In the genomic region with DNA sequence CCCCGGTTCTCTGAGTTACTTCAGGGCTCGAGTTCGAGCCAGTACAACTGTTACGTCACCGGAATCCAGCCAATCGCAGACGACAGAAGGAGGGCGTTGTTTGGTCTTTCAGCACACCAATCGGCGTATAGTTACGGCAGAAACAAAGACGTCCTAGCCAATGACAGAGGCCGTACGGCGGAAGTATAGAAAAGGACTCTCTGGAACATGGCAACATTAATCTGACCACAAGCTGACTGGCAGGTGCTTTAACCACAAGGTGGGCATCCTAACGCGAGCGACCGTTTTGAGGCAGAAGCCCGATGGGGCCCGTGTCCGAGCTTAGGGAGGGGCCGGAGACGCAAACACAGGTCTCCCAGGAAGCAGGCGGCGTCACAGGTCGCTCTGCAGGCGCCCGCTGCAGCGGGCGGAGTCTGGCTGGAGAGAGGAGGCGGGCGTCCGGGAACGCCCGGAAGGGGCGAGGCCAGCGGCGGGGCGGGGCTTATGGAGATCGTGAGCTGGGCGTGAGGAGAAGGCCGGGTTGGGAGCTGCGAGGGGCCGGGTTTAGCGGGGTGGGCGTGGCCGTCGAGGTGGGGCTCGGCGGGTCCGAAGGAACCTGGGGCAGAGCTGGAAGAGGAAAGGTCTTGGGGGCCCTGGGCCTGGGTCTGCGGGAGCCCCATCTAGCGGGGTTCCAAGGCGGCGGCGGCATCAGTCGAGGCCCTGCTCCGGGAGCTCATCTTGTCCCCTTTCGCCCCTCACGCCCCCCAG, we compare ENCODE assay signal across 8 cellular contexts. TPM values are rescaled to one million over a fixed set of nuclear protein-coding genes. Genes with fewer than 3 reads are reported as not detected.
DNase-seq lines count a peak whose midpoint lies in the region; ATAC-seq and TF ChIP-seq lines count a peak whose summit lies in the region.

TSS of gene MOSPD3 (plus strand) at position 558 of the 747 bp plus-strand sequence. CDS start 252 bp downstream, outside the sequence.

- WGBS in testis, 2 donors, result 0% methylated on average over 22 to 61 of the region's 61 CpGs

- intact Hi-C loops in testis (cut with DNase I; ENCODE audit: low total_unique reads), result no loop called here

- H3K27me3 ChIP-seq in testis, result no peaks in the 10 kb centered on the region

- peak; percentile 99 for DNase-seq in GM10266 (ENCODE audit: extremely low spot score)
- DNase-seq in NCI-H1105 (lab: John Stamatoyannopoulos, UW), result peak; percentile 98
- DNase-seq in SKM-1 treated with dmso at 0.1 percent for 144 hours (lab: John Stamatoyannopoulos, UW; ENCODE audit: unreplicated experiment), result peak; percentile 99
- peak; percentile 98 for DNase-seq in glomerular endothelial cell (ENCODE audit: extremely low read depth, low read depth, low spot score)
- peak; percentile 97 for DNase-seq in occipital lobe (lab: John Stamatoyannopoulos, UW)
- peak; percentile 100 for DNase-seq in testis

- peaks cover 21% of the 10 kb centered on the region for H3K4me1 Mint-ChIP-seq in activated naive CD8-positive, alpha-beta T cell (ENCODE audit: low read depth)

- peak within 1 kb of the TSS; percentile 99 for H3K27ac Mint-ChIP-seq in activated naive CD8-positive, alpha-beta T cell

- H3K4me3 Mint-ChIP-seq in activated naive CD8-positive, alpha-beta T cell, result peak within 1 kb of the TSS; percentile 99

- no peaks in the 10 kb centered on the region for H3K27me3 Mint-ChIP-seq in activated naive CD8-positive, alpha-beta T cell

- peaks cover 3% of the 10 kb centered on the region for H3K36me3 Mint-ChIP-seq in activated naive CD8-positive, alpha-beta T cell

- H3K9me3 Mint-ChIP-seq in activated naive CD8-positive, alpha-beta T cell (ENCODE audit: low read depth), result no peaks in the 10 kb centered on the region

- H3K4me3 ChIP-seq in testis, result peak within 1 kb of the TSS; percentile 61 to 79

- TF ChIP-seq CTCF in GM10266 (IDR thresholded peaks at IDR 0.05; ENCODE audit: control insufficient read depth, insufficient read depth, low read depth, missing control alignments) (no peak), testis (IDR thresholded peaks at IDR 0.05) (no peak)

- H3K4me1 ChIP-seq in testis, result peaks cover 13% of the 10 kb centered on the region

- TF ChIP-seq POLR2A in testis (IDR thresholded peaks at IDR 0.05), result peak; percentile 58

- no peaks in the 10 kb centered on the region for H3K36me3 ChIP-seq in testis (ENCODE audit: low read depth, missing control alignments)

- peak within 1 kb of the TSS; percentile 90 to 91 for H3K27ac ChIP-seq in testis

- peak; percentile 87 for ATAC-seq in HG02623 (IDR thresholded peaks at IDR 0.05; ENCODE audit: unreplicated experiment)

- H3K9me3 ChIP-seq in testis, result no peaks in the 10 kb centered on the region

RNA-seq across cellular contexts. Expression of gene MOSPD3, which starts in this region (rescaled TPM):
- total RNA-seq in glomerular endothelial cell (21.2 and 28.9 TPM in 2 replicates), occipital lobe (12.2 TPM), testis (10 to 100 TPM; 40.6 to 78.9 TPM)
- polyA plus RNA-seq in testis (ENCODE audit: insufficient read depth, low read depth, low replicate concordance), result 62.8 TPM

Comparison
In these comparisons a context has a peak if more than half of its experiments do, and no peak if none do; other contexts are left out.
1. Peak in every context shown above with its lines: DNase-seq, ATAC-seq, H3K4me3 ChIP-seq and H3K27ac ChIP-seq.